Comparison of ENCODE assay signal across 17 cellular contexts in the genomic region with DNA sequence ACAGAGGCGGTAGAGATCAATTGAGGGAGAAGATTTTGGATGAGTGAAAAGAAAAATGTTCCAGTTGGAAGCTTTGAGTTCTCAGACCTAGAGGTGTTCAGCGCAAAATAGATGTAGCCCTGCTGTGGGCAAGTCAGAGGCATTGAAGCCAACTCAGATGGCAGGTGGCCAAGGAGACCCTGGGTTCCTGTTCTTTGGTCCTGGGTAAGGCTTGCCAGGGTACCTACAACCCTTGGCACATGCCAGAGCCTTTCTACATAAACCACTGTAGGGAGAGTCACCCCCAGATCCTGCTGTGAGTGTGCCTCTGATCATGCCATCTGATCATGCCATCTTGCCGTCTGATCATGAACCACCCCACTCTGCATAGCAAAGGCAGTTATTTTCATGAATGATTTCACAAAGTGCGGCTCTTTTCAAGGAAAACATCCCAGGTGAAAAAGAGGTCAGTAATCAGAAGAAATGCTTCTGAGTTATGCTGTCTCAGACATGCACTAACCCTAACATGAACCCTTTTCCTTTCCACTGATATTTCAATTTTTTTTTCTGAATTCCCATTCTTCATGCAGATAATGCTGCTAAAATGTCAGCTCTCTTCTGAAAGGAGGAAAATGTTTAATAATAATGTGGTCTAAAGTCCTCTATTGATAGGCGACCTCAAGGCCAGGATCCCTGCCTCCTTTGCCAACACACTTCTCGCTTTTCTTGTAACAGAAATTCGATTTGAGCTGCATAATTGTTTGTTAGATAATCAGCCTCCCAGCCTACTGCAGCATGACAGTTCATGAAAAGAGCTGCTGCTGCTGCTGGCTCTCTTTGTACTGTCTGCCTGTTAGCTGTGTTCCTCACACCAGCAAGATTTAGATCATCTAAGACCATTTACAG.
DNase-seq lines count a peak whose midpoint lies in the region; ATAC-seq and TF ChIP-seq lines count a peak whose summit lies in the region.
"Had no signal": no experiment of that assay in that cellular context is flagged by ENCODE, and none has a peak within 500 bp of the region (broad histone marks: within the 10 kb centered on the region; RNA-seq: fewer than 3 reads in every experiment).

No MANE protein-coding gene starts in this region.

- no peak overlapping the region for H3K27ac Mint-ChIP-seq in activated T-helper 17 cell treated with anti-CD3 and anti-CD28 coated beads, Interleukin-2, amount 50 U/mL, for 72 hours
- no peak overlapping the region for H3K27ac Mint-ChIP-seq in stimulated activated naive CD8-positive, alpha-beta T cell treated with anti-CD3 and anti-CD28 coated beads, Interleukin-15, amount 100 ng/mL, for 72 hours
- H3K27ac Mint-ChIP-seq: HFFc6 had no signal

- in situ Hi-C loops in G401 (cut with HindIII; ENCODE audit: low sequenced_read_pairs): loop anchor here (25.0 kb wide), 2 partner anchors 132 to 293 kb away; no protein-coding TSS in a partner anchor

- no peak for TF ChIP-seq CTCF in mucosa of descending colon (IDR thresholded peaks at IDR 0.05)

- no peak overlapping the region for H3K4me3 Mint-ChIP-seq in activated T-helper 17 cell treated with anti-CD3 and anti-CD28 coated beads, Interleukin-2, amount 50 U/mL, for 72 hours
- H3K4me3 Mint-ChIP-seq in stimulated activated naive CD8-positive, alpha-beta T cell treated with anti-CD3 and anti-CD28 coated beads, Interleukin-15, amount 100 ng/mL, for 72 hours: no peak overlapping the region
- H3K4me3 Mint-ChIP-seq: HFFc6 had no signal

- H3K27me3 Mint-ChIP-seq in activated T-helper 17 cell treated with anti-CD3 and anti-CD28 coated beads, Interleukin-2, amount 50 U/mL, for 72 hours: no peaks in the 10 kb centered on the region
- H3K27me3 Mint-ChIP-seq in stimulated activated naive CD8-positive, alpha-beta T cell treated with anti-CD3 and anti-CD28 coated beads, Interleukin-15, amount 100 ng/mL, for 72 hours: no peaks in the 10 kb centered on the region

- intact Hi-C loops in mucosa of descending colon (cut with DNase I, micrococcal nuclease): loop anchor here (5.0 to 10.0 kb wide), 2 partner anchors 226 to 303 kb away; no protein-coding TSS in a partner anchor

- peak; percentile 40 for DNase-seq in G401 (ENCODE audit: low spot score)
- DNase-seq in astrocyte of the hippocampus (ENCODE audit: low read depth, low spot score): peak; percentile 29
- peak; percentile 48 for DNase-seq in kidney glomerular epithelial cell (lab: John Stamatoyannopoulos, UW)
- peak; percentile 44 for DNase-seq in putamen (ENCODE audit: low spot score)
- no peak for DNase-seq in mucosa of descending colon
- DNase-seq in stimulated activated naive CD8-positive, alpha-beta T cell treated with anti-CD3 and anti-CD28 coated beads, Interleukin-15, amount 100 ng/mL, for 72 hours: no peak
- no peak for DNase-seq in NCI-H226
- DNase-seq: COR-L47, HFFc6, Kasumi-1, NCI-H1105, NCI-H1694, NCI-H2107, NCI-H345, NCI-H69, SHP77 had no signal

- H3K9me3 Mint-ChIP-seq in activated T-helper 17 cell treated with anti-CD3 and anti-CD28 coated beads, Interleukin-2, amount 50 U/mL, for 72 hours: no peaks in the 10 kb centered on the region
- no peaks in the 10 kb centered on the region for H3K9me3 Mint-ChIP-seq in stimulated activated naive CD8-positive, alpha-beta T cell treated with anti-CD3 and anti-CD28 coated beads, Interleukin-15, amount 100 ng/mL, for 72 hours
- H3K9me3 Mint-ChIP-seq: HFFc6 had no signal

- H3K4me1 ChIP-seq in mucosa of descending colon (ENCODE audit: low read depth): no peaks in the 10 kb centered on the region

- H3K36me3 ChIP-seq in mucosa of descending colon (ENCODE audit: low read depth): no peaks in the 10 kb centered on the region

- no peak overlapping the region for H3K4me3 ChIP-seq in mucosa of descending colon

- H3K9me3 ChIP-seq in mucosa of descending colon: no peaks in the 10 kb centered on the region

- ATAC-seq in activated T-helper 17 cell treated with anti-CD3 and anti-CD28 coated beads, Interleukin-2, amount 50 U/mL, for 72 hours (replicated peaks): no peak
- ATAC-seq in mucosa of descending colon: no peak
- no peak for ATAC-seq in stimulated activated naive CD8-positive, alpha-beta T cell treated with anti-CD3 and anti-CD28 coated beads, Interleukin-15, amount 100 ng/mL, for 72 hours

- no peaks in the 10 kb centered on the region for H3K36me3 Mint-ChIP-seq in activated T-helper 17 cell treated with anti-CD3 and anti-CD28 coated beads, Interleukin-2, amount 50 U/mL, for 72 hours (ENCODE audit: low read depth)

- H3K4me1 Mint-ChIP-seq in activated T-helper 17 cell treated with anti-CD3 and anti-CD28 coated beads, Interleukin-2, amount 50 U/mL, for 72 hours: no peaks in the 10 kb centered on the region
- H3K4me1 Mint-ChIP-seq in stimulated activated naive CD8-positive, alpha-beta T cell treated with anti-CD3 and anti-CD28 coated beads, Interleukin-15, amount 100 ng/mL, for 72 hours: no peaks in the 10 kb centered on the region

Comparison
In these comparisons a context has a peak if more than half of its experiments do, and no peak if none do; other contexts are left out.
1. DNase-seq: peak in G401 (single experiment), astrocyte of the hippocampus (single experiment), kidney glomerular epithelial cell (single experiment) and putamen (single experiment); none in mucosa of descending colon (0 of 3), stimulated activated naive CD8-positive, alpha-beta T cell treated with anti-CD3 and anti-CD28 coated beads, Interleukin-15, amount 100 ng/mL, for 72 hours (0 of 2) and NCI-H226 (single experiment).